21 cellular contexts compared by ENCODE assay signal in the genomic region with DNA sequence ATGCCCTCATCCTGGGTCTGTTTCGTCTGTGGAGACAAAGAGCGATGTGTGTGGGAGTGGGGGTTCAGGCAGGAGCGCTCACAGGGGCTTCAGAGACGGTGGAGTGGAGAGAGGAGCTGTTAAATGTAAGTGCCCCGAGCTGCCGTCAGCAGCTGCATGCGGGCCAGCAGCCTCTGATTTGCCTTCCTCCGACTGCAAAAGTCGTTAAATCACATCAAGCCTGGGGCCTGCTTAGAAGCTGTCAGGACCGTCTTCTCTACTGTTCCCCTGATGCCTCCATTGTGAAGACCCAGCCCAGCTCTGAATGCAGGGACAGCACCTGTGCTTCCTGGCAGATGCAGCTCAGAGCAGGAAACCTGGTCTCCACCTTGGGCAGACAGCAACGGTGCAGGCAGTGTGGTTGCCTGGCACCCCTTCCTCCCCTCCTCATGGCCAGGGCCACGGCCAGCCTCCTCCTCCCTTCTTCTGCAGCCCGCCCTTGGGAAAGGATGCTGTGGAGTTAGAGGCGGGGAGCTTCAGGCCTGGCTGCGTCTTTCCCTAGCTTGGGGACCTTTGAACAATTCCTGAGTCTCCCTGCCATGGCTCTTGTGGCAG.
A peak's percentile ranks its signal among the peaks of the same experiment; 100 is the strongest.
DNase-seq lines count a peak whose midpoint lies in the region; ATAC-seq, FAIRE-seq and TF ChIP-seq lines count a peak whose summit lies in the region.
"Had no signal": no experiment of that assay in that cellular context is flagged by ENCODE, and none has a peak within 500 bp of the region (broad histone marks: within the 10 kb centered on the region; RNA-seq: fewer than 3 reads in every experiment).

No MANE protein-coding gene starts in this region.

- no peak overlapping the region for H3K9ac ChIP-seq in rectal smooth muscle tissue (ENCODE audit: low read length)

- intact Hi-C loops in CD8-positive, alpha-beta T cell (cut with DNase I, micrococcal nuclease): no loop called here
- intact Hi-C loops in esophagus muscularis mucosa (cut with DNase I): no loop called here

- H3K4me1 ChIP-seq in CD8-positive, alpha-beta T cell (ENCODE audit: insufficient read depth, low read length): peaks cover 80% of the 10 kb centered on the region
- H3K4me1 ChIP-seq in esophagus muscularis mucosa (peaks cover 30 to 50% (median 37%) of the 10 kb centered on the region in 4 donors), rectal smooth muscle tissue (ENCODE audit: control insufficient read depth, insufficient read depth, low read length) (peaks cover 4% of the 10 kb centered on the region)
- H3K4me1 ChIP-seq: gastrocnemius medialis, HAP-1 had no signal

- DNase-seq in activated effector memory CD4-positive, alpha-beta T cell treated with anti-CD3 and anti-CD28 coated beads, Interleukin-2, amount 50 U/mL, for 16 hours: peak; percentile 56
- no peak for DNase-seq in activated effector memory CD4-positive, alpha-beta T cell treated with Interleukin-2 at 50 U/mL for 16 hours
- DNase-seq in CD8-positive, alpha-beta T cell: peak in 1 of 7 experiments; percentile 56
- no peak for DNase-seq in esophagus muscularis mucosa (ENCODE audit: extremely low spot score)
- no peak for DNase-seq in NCI-H1694 (lab: John Stamatoyannopoulos, UW)
- no peak for DNase-seq in urothelium cell line (ENCODE audit: low spot score)
- DNase-seq: activated CD4-positive, alpha-beta T cell treated with anti-CD3 and anti-CD28 coated beads, Interleukin-2, amount 50 U/mL, for 48 hours; activated CD8-positive, alpha-beta memory T cell treated with anti-CD3 and anti-CD28 coated beads, Interleukin-2, amount 50 U/mL, for 4 hours; BE2C; cortex of kidney; gastrocnemius medialis; hypothalamus; NCI-H1694 treated with DMSO at 0.1 percent for 48 hours; T-helper 9 cell had no signal

- H3K4me3 Mint-ChIP-seq in CD8-positive, alpha-beta T cell: peak overlapping the region; percentile 8
- H3K4me3 Mint-ChIP-seq: WTC11 had no signal

- no peak for TF ChIP-seq EP300 in esophagus muscularis mucosa (IDR thresholded peaks at IDR 0.05)

- ATAC-seq in CD8-positive, alpha-beta T cell: no peak
- ATAC-seq in GM19452 (IDR thresholded peaks at IDR 0.05; ENCODE audit: unreplicated experiment): no peak
- ATAC-seq: gastrocnemius medialis, WTC11 had no signal

- no peak overlapping the region for H3K4me3 ChIP-seq in CD8-positive, alpha-beta T cell (ENCODE audit: low read depth, low read length)
- no peak overlapping the region for H3K4me3 ChIP-seq in esophagus muscularis mucosa
- no peak overlapping the region for H3K4me3 ChIP-seq in rectal smooth muscle tissue (ENCODE audit: low read length)
- H3K4me3 ChIP-seq: gastrocnemius medialis, HAP-1, upper lobe of left lung had no signal

- H3K36me3 Mint-ChIP-seq in CD8-positive, alpha-beta T cell: no peaks in the 10 kb centered on the region
- H3K36me3 Mint-ChIP-seq: WTC11 had no signal

- peaks cover 2% of the 10 kb centered on the region for H3K9me3 Mint-ChIP-seq in CD8-positive, alpha-beta T cell
- H3K9me3 Mint-ChIP-seq: WTC11 had no signal

- H3K9me3 ChIP-seq in CD8-positive, alpha-beta T cell (ENCODE audit: low read length): no peaks in the 10 kb centered on the region
- no peaks in the 10 kb centered on the region for H3K9me3 ChIP-seq in esophagus muscularis mucosa
- H3K9me3 ChIP-seq: BE2C, gastrocnemius medialis, HAP-1, upper lobe of left lung had no signal

- TF ChIP-seq CTCF in CD8-positive, alpha-beta T cell (IDR thresholded peaks at IDR 0.05): no peak
- TF ChIP-seq CTCF in esophagus muscularis mucosa (IDR thresholded peaks at IDR 0.05): no peak

- POLR2A ChIA-PET in CD8-positive, alpha-beta T cell (lab: Charles Lee): interaction anchor here (1.0 kb wide), 1 partner anchor 10 kb away, joined by 3 read pairs; no protein-coding TSS in a partner anchor

- H3K27me3 Mint-ChIP-seq in CD8-positive, alpha-beta T cell (ENCODE audit: low read depth): no peaks in the 10 kb centered on the region

- H3K4me1 Mint-ChIP-seq in CD8-positive, alpha-beta T cell (ENCODE audit: low read depth): peaks cover 87% of the 10 kb centered on the region
- H3K4me1 Mint-ChIP-seq: WTC11 had no signal

- no peak for FAIRE-seq in urothelium cell line (lab: Jason Lieb, UNC)
- FAIRE-seq: GM12892 had no signal

- H3K27me3 ChIP-seq in CD8-positive, alpha-beta T cell (ENCODE audit: insufficient read depth, low read length): no peaks in the 10 kb centered on the region
- H3K27me3 ChIP-seq in esophagus muscularis mucosa (peaks cover 0 to 15% (median 2%) of the 10 kb centered on the region in 4 donors), rectal smooth muscle tissue (ENCODE audit: control insufficient read depth, insufficient read depth, low read length) (no peaks in the 10 kb centered on the region)
- H3K27me3 ChIP-seq: BE2C, upper lobe of left lung had no signal

- WGBS in esophagus muscularis mucosa: 75% methylated on average over 10 of the region's 15 CpGs

- no peak overlapping the region for H3K27ac ChIP-seq in CD8-positive, alpha-beta T cell (ENCODE audit: low read depth, low read length)
- peak overlapping the region in 3 of 4 donors; percentile 4 to 57 (median 42) for H3K27ac ChIP-seq in esophagus muscularis mucosa (replicated peaks in 1 of 4)
- H3K27ac ChIP-seq in rectal smooth muscle tissue (ENCODE audit: low read depth, low read length): peak overlapping the region; percentile 43
- H3K27ac ChIP-seq: gastrocnemius medialis, upper lobe of left lung had no signal

- CTCF ChIA-PET in CD8-positive, alpha-beta T cell (lab: Charles Lee): interaction anchor here (1.6 to 2.4 kb wide), 3 partner anchors 9 to 33 kb away, joined by 4 to 11 read pairs (median 6); no protein-coding TSS in a partner anchor

- H3K27ac Mint-ChIP-seq in CD8-positive, alpha-beta T cell: peak overlapping the region; percentile 25
- H3K27ac Mint-ChIP-seq: progenitor cell of endocrine pancreas, WTC11 had no signal

- TF ChIP-seq POLR2A in esophagus muscularis mucosa (IDR thresholded peaks at IDR 0.05; ENCODE audit: low read depth): no peak

- no peaks in the 10 kb centered on the region for H3K36me3 ChIP-seq in CD8-positive, alpha-beta T cell (ENCODE audit: insufficient read depth, low read length)
- H3K36me3 ChIP-seq in esophagus muscularis mucosa (no peaks in the 10 kb centered on the region), rectal smooth muscle tissue (ENCODE audit: control insufficient read depth, insufficient read depth, low read length) (no peaks in the 10 kb centered on the region)
- H3K36me3 ChIP-seq: BE2C, gastrocnemius medialis, HAP-1, upper lobe of left lung had no signal
